In the genomic region with DNA sequence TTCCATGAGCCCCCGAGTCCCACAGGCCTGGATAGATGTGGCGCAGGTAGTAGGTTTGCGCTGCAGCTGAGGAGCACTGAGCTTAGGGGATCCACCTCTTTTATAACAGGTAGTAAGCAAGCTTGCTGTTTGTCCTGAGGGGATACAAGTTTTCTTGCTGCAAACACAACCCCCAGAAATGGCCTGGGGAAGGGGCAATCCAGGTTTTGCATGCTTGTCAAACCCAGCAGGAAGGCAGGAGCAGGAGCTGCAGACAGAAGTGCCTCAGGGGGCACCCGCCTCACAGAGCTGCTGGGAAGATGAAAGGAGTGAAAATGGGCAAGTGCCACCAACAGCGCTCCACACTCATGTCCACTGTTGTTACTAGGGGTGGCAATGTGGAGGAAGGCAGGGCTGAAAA, we compare ENCODE assay signal across 20 cellular contexts. TPM values are rescaled to one million over a fixed set of nuclear protein-coding genes. Genes with fewer than 3 reads are reported as not detected.
DNase-seq lines count a peak whose midpoint lies in the region; ATAC-seq and TF ChIP-seq lines count a peak whose summit lies in the region.
"Had no signal": no experiment of that assay in that cellular context is flagged by ENCODE, and none has a peak within 500 bp of the region (broad histone marks: within the 10 kb centered on the region; RNA-seq: fewer than 3 reads in every experiment).

No MANE protein-coding gene starts in this region.

- TF ChIP-seq CTCF in RWPE2 (IDR thresholded peaks at IDR 0.05; ENCODE audit: poor library complexity, severe bottlenecking), result no peak
- TF ChIP-seq CTCF in osteocyte (IDR thresholded peaks at IDR 0.05), result no peak
- no peak for TF ChIP-seq CTCF in mucosa of descending colon (IDR thresholded peaks at IDR 0.05)

- H3K4me3 ChIP-seq in RWPE2 (ENCODE audit: severe bottlenecking) (no peak overlapping the region), mucosa of descending colon (no peak overlapping the region)
- H3K4me3 ChIP-seq: BLaER1, GM12878, GM23248, HAP-1 had no signal

- peaks cover 4% of the 10 kb centered on the region for H3K27me3 Mint-ChIP-seq in activated CD8-positive, alpha-beta memory T cell treated with anti-CD3 and anti-CD28 coated beads, Interleukin-2, amount 10 ng/mL, durations not matched to agents 7 days and 5 days
- peaks cover 1% of the 10 kb centered on the region for H3K27me3 Mint-ChIP-seq in osteocyte (ENCODE audit: unreplicated experiment)

- intact Hi-C loops in mucosa of descending colon (cut with DNase I, micrococcal nuclease), result no loop called here

- CTCF ChIA-PET in activated CD8-positive, alpha-beta memory T cell treated with anti-CD3 and anti-CD28 coated beads, Interleukin-2, amount 10 ng/mL, durations not matched to agents 7 days and 5 days (lab: Charles Lee), result no interaction called here

- H3K4me1 Mint-ChIP-seq in activated CD8-positive, alpha-beta memory T cell treated with anti-CD3 and anti-CD28 coated beads, Interleukin-2, amount 10 ng/mL, durations not matched to agents 7 days and 5 days, result no peaks in the 10 kb centered on the region
- no peaks in the 10 kb centered on the region for H3K4me1 Mint-ChIP-seq in osteocyte (ENCODE audit: unreplicated experiment)
- H3K4me1 Mint-ChIP-seq: CD14-positive monocyte; CD4-positive, alpha-beta memory T cell had no signal

- no peak overlapping the region for H3K4me3 Mint-ChIP-seq in activated CD8-positive, alpha-beta memory T cell treated with anti-CD3 and anti-CD28 coated beads, Interleukin-2, amount 10 ng/mL, durations not matched to agents 7 days and 5 days
- H3K4me3 Mint-ChIP-seq in osteocyte (ENCODE audit: unreplicated experiment), result no peak overlapping the region
- H3K4me3 Mint-ChIP-seq: CD14-positive monocyte; CD4-positive, alpha-beta memory T cell had no signal

- DNase-seq in activated CD8-positive, alpha-beta memory T cell treated with anti-CD3 and anti-CD28 coated beads, Interleukin-2, amount 10 ng/mL, durations not matched to agents 7 days and 5 days, result peak; percentile 35
- DNase-seq in activated CD8-positive, alpha-beta memory T cell treated with anti-CD3 and anti-CD28 coated beads, Interleukin-2, amount 50 U/mL, for 4 hours, result no peak
- no peak for DNase-seq in RWPE2 (ENCODE audit: low spot score)
- DNase-seq in osteocyte (ENCODE audit: extremely low spot score, unreplicated experiment), result peak; percentile 68
- DNase-seq in medulla oblongata (ENCODE audit: extremely low spot score), result no peak
- DNase-seq in mucosa of descending colon, result no peak
- DNase-seq: 8988T; Calu3; CD4-positive, alpha-beta memory T cell; DMS79 treated with DMSO at 0.1 percent for 48 hours; GM23248 had no signal

- H3K9me3 ChIP-seq in RWPE2 (ENCODE audit: severe bottlenecking) (no peaks in the 10 kb centered on the region), mucosa of descending colon (no peaks in the 10 kb centered on the region)
- H3K9me3 ChIP-seq: BLaER1, HAP-1 had no signal

- H3K36me3 ChIP-seq in RWPE2 (ENCODE audit: low read depth), result 0 out of 2 replicates have a peak, but pooled peaks cover 8% of the 10 kb centered on the region
- no peaks in the 10 kb centered on the region for H3K36me3 ChIP-seq in mucosa of descending colon (ENCODE audit: low read depth)
- H3K36me3 ChIP-seq: BLaER1, HAP-1 had no signal

- H3K27ac ChIP-seq in RWPE2 (ENCODE audit: poor library complexity, severe bottlenecking), result no peak overlapping the region
- H3K27ac ChIP-seq: BLaER1, GM23248 had no signal

- no peaks in the 10 kb centered on the region for H3K9me3 Mint-ChIP-seq in activated CD8-positive, alpha-beta memory T cell treated with anti-CD3 and anti-CD28 coated beads, Interleukin-2, amount 10 ng/mL, durations not matched to agents 7 days and 5 days (ENCODE audit: low read depth)
- H3K9me3 Mint-ChIP-seq in osteocyte (ENCODE audit: unreplicated experiment), result no peaks in the 10 kb centered on the region
- H3K9me3 Mint-ChIP-seq: CD14-positive monocyte; CD4-positive, alpha-beta memory T cell had no signal

- ATAC-seq in activated CD8-positive, alpha-beta memory T cell treated with anti-CD3 and anti-CD28 coated beads, Interleukin-2, amount 10 ng/mL, durations not matched to agents 7 days and 5 days, result no peak
- ATAC-seq in RWPE2 (ENCODE audit: low read depth) (0 out of 3 replicates have a peak, but pooled peaks have one; percentile 11), GM21723 (IDR thresholded peaks at IDR 0.05; ENCODE audit: unreplicated experiment) (no peak), mucosa of descending colon (no peak)
- ATAC-seq: GM12878 had no signal

- H3K27me3 ChIP-seq in RWPE2 (ENCODE audit: insufficient read depth, poor library complexity, severe bottlenecking), result no peaks in the 10 kb centered on the region

- H3K4me1 ChIP-seq in RWPE2 (ENCODE audit: insufficient read depth, poor library complexity, severe bottlenecking), result no peaks in the 10 kb centered on the region
- H3K4me1 ChIP-seq in mucosa of descending colon (ENCODE audit: low read depth), result peaks cover 5% of the 10 kb centered on the region
- H3K4me1 ChIP-seq: BLaER1 had no signal

- no peak overlapping the region for H3K27ac Mint-ChIP-seq in activated CD8-positive, alpha-beta memory T cell treated with anti-CD3 and anti-CD28 coated beads, Interleukin-2, amount 10 ng/mL, durations not matched to agents 7 days and 5 days
- H3K27ac Mint-ChIP-seq in osteocyte (ENCODE audit: unreplicated experiment), result no peak overlapping the region
- H3K27ac Mint-ChIP-seq: CD14-positive monocyte; CD4-positive, alpha-beta memory T cell had no signal

- no peaks in the 10 kb centered on the region for H3K36me3 Mint-ChIP-seq in activated CD8-positive, alpha-beta memory T cell treated with anti-CD3 and anti-CD28 coated beads, Interleukin-2, amount 10 ng/mL, durations not matched to agents 7 days and 5 days
- H3K36me3 Mint-ChIP-seq in osteocyte (ENCODE audit: unreplicated experiment), result peaks cover 29% of the 10 kb centered on the region
- H3K36me3 Mint-ChIP-seq: CD14-positive monocyte; CD4-positive, alpha-beta memory T cell had no signal

RNA-seq across cellular contexts. Expression of a gene that starts 18.5 kb away (rescaled TPM):
- total RNA-seq in activated CD8-positive, alpha-beta memory T cell treated with anti-CD3 and anti-CD28 coated beads, Interleukin-2, amount 10 ng/mL, durations not matched to agents 7 days and 5 days, result not detected
- total RNA-seq in osteocyte (not detected in 2 replicates), mucosa of descending colon (not detected)
- total RNA-seq: A673; Calu3; CD4-positive, alpha-beta memory T cell; G401; GM12878; GM23248; H4; HT-29 had no signal

Comparison
In these comparisons a context has a peak if more than half of its experiments do, and no peak if none do; other contexts are left out.
1. DNase-seq: peak in activated CD8-positive, alpha-beta memory T cell treated with anti-CD3 and anti-CD28 coated beads, Interleukin-2, amount 10 ng/mL, durations not matched to agents 7 days and 5 days (single experiment) and osteocyte (single experiment); none in activated CD8-positive, alpha-beta memory T cell treated with anti-CD3 and anti-CD28 coated beads, Interleukin-2, amount 50 U/mL, for 4 hours (single experiment), RWPE2 (single experiment), medulla oblongata (single experiment) and mucosa of descending colon (0 of 3).